8 cellular contexts compared by ENCODE assay signal in genomic region chr11:113796663-113797259, GRCh38. TPM values are rescaled to one million over a fixed set of nuclear protein-coding genes. Genes with fewer than 3 reads are reported as not detected.
DNase-seq lines count a peak whose midpoint lies in the region; ATAC-seq and TF ChIP-seq lines count a peak whose summit lies in the region.

No MANE protein-coding gene starts in this region.

- ATAC-seq in GM19455 (IDR thresholded peaks at IDR 0.05; ENCODE audit: unreplicated experiment) = peak; percentile 91

- no peaks in the 10 kb centered on the region for H4K20me1 ChIP-seq in neural progenitor cell (ENCODE audit: low read depth)

- no peak overlapping the region for H2AFZ ChIP-seq in neural progenitor cell (replicated peaks)

- no peaks in the 10 kb centered on the region for H3K27me3 ChIP-seq in neural progenitor cell

- no peaks in the 10 kb centered on the region for H3K4me1 ChIP-seq in neural progenitor cell

- no peaks in the 10 kb centered on the region for H3K27me3 Mint-ChIP-seq in neural progenitor cell (ENCODE audit: insufficient read depth, low read depth)

- no peaks in the 10 kb centered on the region for H3K79me2 ChIP-seq in neural progenitor cell (ENCODE audit: low read depth)

- H3K4me3 ChIP-seq in fibroblast of mammary gland (ENCODE audit: control insufficient read depth, low read depth, low read length) (no peak overlapping the region), neural progenitor cell (no peak overlapping the region)

- no peak overlapping the region for H3K9ac ChIP-seq in neural progenitor cell

- no peak overlapping the region for H3K4me2 ChIP-seq in neural progenitor cell

- peaks cover 7% of the 10 kb centered on the region for H3K9me3 Mint-ChIP-seq in neural progenitor cell

- no peaks in the 10 kb centered on the region for H3K36me3 ChIP-seq in neural progenitor cell

- peaks cover 40% of the 10 kb centered on the region for H3K36me3 Mint-ChIP-seq in neural progenitor cell

- TF ChIP-seq CTCF in fibroblast of mammary gland (conservative IDR thresholded peaks at IDR 0.05; ENCODE audit: control insufficient read depth, insufficient read depth, low read depth, low read length) (peak; percentile 69), neural progenitor cell (IDR thresholded peaks at IDR 0.05) (peak; percentile 71)

- no peak overlapping the region for H3K27ac Mint-ChIP-seq in neural progenitor cell

- H3F3A ChIP-seq in neural progenitor cell (ENCODE audit: low read depth) = no peaks in the 10 kb centered on the region

- no peak overlapping the region for H3K27ac ChIP-seq in neural progenitor cell

- H3K4me3 Mint-ChIP-seq in neural progenitor cell = no peak overlapping the region

- no peaks in the 10 kb centered on the region for H3K4me1 Mint-ChIP-seq in neural progenitor cell

- H3K9me3 ChIP-seq in neural progenitor cell (ENCODE audit: low read depth) = no peaks in the 10 kb centered on the region

- DNase-seq in DMS153 (lab: John Stamatoyannopoulos, UW) (peak; percentile 1), M059J (ENCODE audit: low read depth) (peak; percentile 55), SK-N-DZ (ENCODE audit: low spot score) (peak; percentile 17), fibroblast of mammary gland (ENCODE audit: low read depth) (peak; percentile 48), neural progenitor cell (ENCODE audit: low spot score) (peak; percentile 71), NCI-H128 (lab: John Stamatoyannopoulos, UW; ENCODE audit: unreplicated experiment) (no peak)
- no peak for DNase-seq in activated naive CD4-positive, alpha-beta T cell treated with Interleukin-2 at 50 U/mL for 16 hours

RNA-seq across cellular contexts. Expression of gene CLDN25, which starts 17.2 kb away (rescaled TPM):
- not detected in 2 replicates for total RNA-seq in M059J (2014; rRNA removed; shearing (Covaris generic))
- not detected in 2 replicates for polyA plus RNA-seq in SK-N-DZ (2014; cell fraction: cytosol; rRNA removed)
- not detected in 2 replicates for polyA plus RNA-seq in SK-N-DZ (2014; cell fraction: nucleus; rRNA removed)
- total RNA-seq in neural progenitor cell (ENCODE audit: low replicate concordance) = not detected in 2 replicates

RNA-seq across cellular contexts. Expression of gene ZW10, which starts 23.3 kb away (rescaled TPM):
- total RNA-seq in M059J (2014; rRNA removed; shearing (Covaris generic)) = 32.8 and 43.2 TPM in 2 replicates
- polyA plus RNA-seq in SK-N-DZ (2014; cell fraction: cytosol; rRNA removed) = 15.0 and 19.2 TPM in 2 replicates
- polyA plus RNA-seq in SK-N-DZ (2014; cell fraction: nucleus; rRNA removed) = 10.6 and 12.9 TPM in 2 replicates
- total RNA-seq in neural progenitor cell (ENCODE audit: low replicate concordance) = 30.6 and 35.7 TPM in 2 replicates

Comparison
In these comparisons a context has a peak if more than half of its experiments do, and no peak if none do; other contexts are left out.
1. DNase-seq: peak in DMS153 (single experiment), M059J (single experiment), SK-N-DZ (single experiment), fibroblast of mammary gland (single experiment) and neural progenitor cell (single experiment); none in NCI-H128 (single experiment) and activated naive CD4-positive, alpha-beta T cell treated with Interleukin-2 at 50 U/mL for 16 hours (single experiment).